20 cellular contexts compared by ENCODE assay signal in the genomic region with DNA sequence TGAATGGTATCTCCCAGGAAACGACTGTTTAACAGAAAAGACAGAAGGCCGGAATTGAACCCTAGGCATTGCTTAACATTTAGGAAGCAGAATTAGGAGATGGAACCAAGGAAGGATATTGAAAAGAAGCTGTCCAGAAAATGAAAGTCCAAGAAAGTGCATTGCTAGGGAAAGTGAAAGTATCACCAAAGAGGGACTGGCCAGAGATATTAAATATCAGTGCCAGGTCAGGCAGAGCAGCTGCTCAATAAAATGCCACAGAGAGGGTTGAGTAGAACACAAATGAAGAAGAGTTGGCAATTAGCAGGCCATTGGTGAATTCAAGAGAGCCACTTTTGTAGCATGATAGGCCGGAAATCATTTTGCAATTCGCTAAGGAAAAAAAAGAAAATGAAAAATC.
"Had no signal": no experiment of that assay in that cellular context is flagged by ENCODE, and none has a peak within 500 bp of the region (broad histone marks: within the 10 kb centered on the region; RNA-seq: fewer than 3 reads in every experiment).

No MANE protein-coding gene starts in this region.

- H3K27me3 ChIP-seq: esophagus squamous epithelium, heart left ventricle, spleen, testis, tibial nerve, upper lobe of right lung, vagina had no signal

- DNase-seq: dermis blood vessel endothelial cell; esophagus squamous epithelium; heart left ventricle; hippocampal formation; left colon; mesendoderm; naive thymus-derived CD4-positive, alpha-beta T cell; nephron progenitor cell; posterior cingulate gyrus; spleen; stimulated activated CD4-positive, alpha-beta T cell treated with anti-CD3 and anti-CD28 coated beads, Interleukin-15, amount 100 ng/mL, for 24 hours; stimulated activated CD4-positive, alpha-beta T cell treated with anti-CD3 and anti-CD28 coated beads, Interleukin-1b, Interleukin-23, amount 100 ng/mL, for 48 hours; stimulated activated CD4-positive, alpha-beta T cell treated with anti-CD3 and anti-CD28 coated beads, Interleukin-4, amount 100 ng/mL, for 24 hours; stimulated activated naive B cell treated with anti-CD40 and anti-IgM and Interleukin-4, amounts not matched to agents 10 μg/mL and 1 μg/mL and 100 μg/mL, for 72 hours; stimulated activated naive CD8-positive, alpha-beta T cell treated with anti-CD3 and anti-CD28 coated beads, Interleukin-15, amount 100 ng/mL, for 72 hours; testis; upper lobe of right lung had no signal

- H3K9me3 ChIP-seq: esophagus squamous epithelium, heart left ventricle, spleen, testis, tibial nerve, upper lobe of right lung, vagina had no signal

- H3K27ac ChIP-seq: esophagus squamous epithelium, heart left ventricle, spleen, testis, tibial nerve, upper lobe of right lung, vagina had no signal

- H3K4me1 ChIP-seq: esophagus squamous epithelium, heart left ventricle, spleen, testis, tibial nerve, upper lobe of right lung, vagina had no signal

- H3K4me3 ChIP-seq: esophagus squamous epithelium, heart left ventricle, spleen, testis, tibial nerve, upper lobe of right lung, vagina had no signal

- ATAC-seq: heart left ventricle; left colon; naive thymus-derived CD4-positive, alpha-beta T cell; sciatic nerve; stimulated activated naive B cell treated with anti-CD40 and anti-IgM and Interleukin-4, amounts not matched to agents 10 μg/mL and 1 μg/mL and 100 μg/mL, for 72 hours; stimulated activated naive CD8-positive, alpha-beta T cell treated with anti-CD3 and anti-CD28 coated beads, Interleukin-15, amount 100 ng/mL, for 72 hours; upper lobe of right lung had no signal

- H3K36me3 ChIP-seq: esophagus squamous epithelium, heart left ventricle, spleen, tibial nerve, upper lobe of right lung, vagina had no signal
